ENCODE assay signal across 1 cellular context in genomic region chr10:60170250-60170649, GRCh38.
TF ChIP-seq lines count a peak whose summit lies in the region.

No MANE protein-coding gene starts in this region.

TF ChIP-seq in K562, 482 proteins besides CTCF, POLR2A, EP300 and RAD21 (continued from another document and continues in another):
- TF ChIP-seq, protein P1, sequence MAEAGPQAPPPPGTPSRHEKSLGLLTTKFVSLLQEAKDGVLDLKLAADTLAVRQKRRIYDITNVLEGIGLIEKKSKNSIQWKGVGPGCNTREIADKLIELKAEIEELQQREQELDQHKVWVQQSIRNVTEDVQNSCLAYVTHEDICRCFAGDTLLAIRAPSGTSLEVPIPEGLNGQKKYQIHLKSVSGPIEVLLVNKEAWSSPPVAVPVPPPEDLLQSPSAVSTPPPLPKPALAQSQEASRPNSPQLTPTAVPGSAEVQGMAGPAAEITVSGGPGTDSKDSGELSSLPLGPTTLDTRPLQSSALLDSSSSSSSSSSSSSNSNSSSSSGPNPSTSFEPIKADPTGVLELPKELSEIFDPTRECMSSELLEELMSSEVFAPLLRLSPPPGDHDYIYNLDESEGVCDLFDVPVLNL (CRISPR knock-in tag; IDR thresholded peaks at IDR 0.05; ENCODE audit: low read depth): no peak
- TF ChIP-seq PRDM10 (IDR thresholded peaks at IDR 0.05; ENCODE audit: partially characterized antibody) (no peak), ZNF174 (CRISPR knock-in tag; IDR thresholded peaks at IDR 0.05) (no peak), ZNF277 (CRISPR knock-in tag; IDR thresholded peaks at IDR 0.05; ENCODE audit: borderline replicate concordance) (no peak), BRCA1 (IDR thresholded peaks at IDR 0.05) (no peak), BRCA1 (CRISPR knock-in tag; IDR thresholded peaks at IDR 0.05) (no peak), SIN3B (IDR thresholded peaks at IDR 0.05; ENCODE audit: low read depth) (no peak), NR0B1 (IDR thresholded peaks at IDR 0.05; ENCODE audit: partially characterized antibody) (no peak), NCOR1 (IDR thresholded peaks at IDR 0.05) (no peak), CSDE1 (IDR thresholded peaks at IDR 0.05) (no peak), PBX2 (CRISPR knock-in tag; IDR thresholded peaks at IDR 0.05; ENCODE audit: low read depth) (no peak), PBX2 (tag; conservative IDR thresholded peaks at IDR 0.05; ENCODE audit: low read depth) (no peak), SIN3A (IDR thresholded peaks at IDR 0.05; ENCODE audit: borderline replicate concordance in 2 of 2, control insufficient read depth in 1 of 2, low read depth in 2 of 2, low read length in 2 of 2) (no peak), KLF16 (IDR thresholded peaks at IDR 0.05) (no peak), ZNF146 (CRISPR knock-in tag; IDR thresholded peaks at IDR 0.05; ENCODE audit: unreplicated experiment) (no peak), NR2C1 (IDR thresholded peaks at IDR 0.05) (no peak), NR2C1 (tag; IDR thresholded peaks at IDR 0.05) (no peak), ZNF584 (CRISPR knock-in tag; IDR thresholded peaks at IDR 0.05; ENCODE audit: low read depth) (0 out of 2 replicates have a peak, but pooled peaks have one; percentile 24), MTA2 (IDR thresholded peaks at IDR 0.05; ENCODE audit: low read depth) (no peak), MTA1 (IDR thresholded peaks at IDR 0.05; ENCODE audit: borderline replicate concordance) (no peak), NUFIP1 (IDR thresholded peaks at IDR 0.05; ENCODE audit: partially characterized antibody) (no peak), TCF3 (CRISPR knock-in tag; IDR thresholded peaks at IDR 0.05) (peak; percentile 71), MLLT1 (IDR thresholded peaks at IDR 0.05) (no peak), FOXJ2 (tag; IDR thresholded peaks at IDR 0.05) (0 out of 2 replicates have a peak, but pooled peaks have one; percentile 28), MEF2A (IDR thresholded peaks at IDR 0.05; ENCODE audit: control insufficient read depth, low read depth, low read length) (no peak), ZNF695 (CRISPR knock-in tag; IDR thresholded peaks at IDR 0.05) (no peak), SETDB1 (IDR thresholded peaks at IDR 0.05; ENCODE audit: low read length) (no peak), SRSF7 (optimal IDR thresholded peaks at IDR 0.05; ENCODE audit: low read depth, low read length) (no peak), TAF1 (IDR thresholded peaks at IDR 0.05; ENCODE audit: control insufficient read depth, extremely low read depth, insufficient read depth, low read length, severe bottlenecking) (no peak), SMARCA5 (IDR thresholded peaks at IDR 0.05) (no peak), CEBPG (CRISPR knock-in tag; IDR thresholded peaks at IDR 0.05) (no peak; the same call in 1 of the 2 replicates), CEBPG (tag; conservative IDR thresholded peaks at IDR 0.05 in 1 of 2, IDR thresholded peaks at IDR 0.05 in 1 of 2) (peak; percentile 30 to 51; a peak in 1 of 4 replicates), RCOR1 (IDR thresholded peaks at IDR 0.05; ENCODE audit: borderline replicate concordance in 1 of 2, low read depth in 2 of 2, low read length in 2 of 2) (no peak)
- TF ChIP-seq, protein P2, sequence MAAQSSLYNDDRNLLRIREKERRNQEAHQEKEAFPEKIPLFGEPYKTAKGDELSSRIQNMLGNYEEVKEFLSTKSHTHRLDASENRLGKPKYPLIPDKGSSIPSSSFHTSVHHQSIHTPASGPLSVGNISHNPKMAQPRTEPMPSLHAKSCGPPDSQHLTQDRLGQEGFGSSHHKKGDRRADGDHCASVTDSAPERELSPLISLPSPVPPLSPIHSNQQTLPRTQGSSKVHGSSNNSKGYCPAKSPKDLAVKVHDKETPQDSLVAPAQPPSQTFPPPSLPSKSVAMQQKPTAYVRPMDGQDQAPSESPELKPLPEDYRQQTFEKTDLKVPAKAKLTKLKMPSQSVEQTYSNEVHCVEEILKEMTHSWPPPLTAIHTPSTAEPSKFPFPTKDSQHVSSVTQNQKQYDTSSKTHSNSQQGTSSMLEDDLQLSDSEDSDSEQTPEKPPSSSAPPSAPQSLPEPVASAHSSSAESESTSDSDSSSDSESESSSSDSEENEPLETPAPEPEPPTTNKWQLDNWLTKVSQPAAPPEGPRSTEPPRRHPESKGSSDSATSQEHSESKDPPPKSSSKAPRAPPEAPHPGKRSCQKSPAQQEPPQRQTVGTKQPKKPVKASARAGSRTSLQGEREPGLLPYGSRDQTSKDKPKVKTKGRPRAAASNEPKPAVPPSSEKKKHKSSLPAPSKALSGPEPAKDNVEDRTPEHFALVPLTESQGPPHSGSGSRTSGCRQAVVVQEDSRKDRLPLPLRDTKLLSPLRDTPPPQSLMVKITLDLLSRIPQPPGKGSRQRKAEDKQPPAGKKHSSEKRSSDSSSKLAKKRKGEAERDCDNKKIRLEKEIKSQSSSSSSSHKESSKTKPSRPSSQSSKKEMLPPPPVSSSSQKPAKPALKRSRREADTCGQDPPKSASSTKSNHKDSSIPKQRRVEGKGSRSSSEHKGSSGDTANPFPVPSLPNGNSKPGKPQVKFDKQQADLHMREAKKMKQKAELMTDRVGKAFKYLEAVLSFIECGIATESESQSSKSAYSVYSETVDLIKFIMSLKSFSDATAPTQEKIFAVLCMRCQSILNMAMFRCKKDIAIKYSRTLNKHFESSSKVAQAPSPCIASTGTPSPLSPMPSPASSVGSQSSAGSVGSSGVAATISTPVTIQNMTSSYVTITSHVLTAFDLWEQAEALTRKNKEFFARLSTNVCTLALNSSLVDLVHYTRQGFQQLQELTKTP (IDR thresholded peaks at IDR 0.05; ENCODE audit: low read depth in 1 of 2, partially characterized antibody in 2 of 2): peak in 1 of 2 experiments; percentile 77
- TF ChIP-seq, protein P3, sequence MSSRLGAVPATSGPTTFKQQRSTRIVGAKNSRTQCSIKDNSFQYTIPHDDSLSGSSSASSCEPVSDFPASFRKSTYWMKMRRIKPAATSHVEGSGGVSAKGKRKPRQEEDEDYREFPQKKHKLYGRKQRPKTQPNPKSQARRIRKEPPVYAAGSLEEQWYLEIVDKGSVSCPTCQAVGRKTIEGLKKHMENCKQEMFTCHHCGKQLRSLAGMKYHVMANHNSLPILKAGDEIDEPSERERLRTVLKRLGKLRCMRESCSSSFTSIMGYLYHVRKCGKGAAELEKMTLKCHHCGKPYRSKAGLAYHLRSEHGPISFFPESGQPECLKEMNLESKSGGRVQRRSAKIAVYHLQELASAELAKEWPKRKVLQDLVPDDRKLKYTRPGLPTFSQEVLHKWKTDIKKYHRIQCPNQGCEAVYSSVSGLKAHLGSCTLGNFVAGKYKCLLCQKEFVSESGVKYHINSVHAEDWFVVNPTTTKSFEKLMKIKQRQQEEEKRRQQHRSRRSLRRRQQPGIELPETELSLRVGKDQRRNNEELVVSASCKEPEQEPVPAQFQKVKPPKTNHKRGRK (tag; IDR thresholded peaks at IDR 0.05): no peak
- TF ChIP-seq, protein P4, sequence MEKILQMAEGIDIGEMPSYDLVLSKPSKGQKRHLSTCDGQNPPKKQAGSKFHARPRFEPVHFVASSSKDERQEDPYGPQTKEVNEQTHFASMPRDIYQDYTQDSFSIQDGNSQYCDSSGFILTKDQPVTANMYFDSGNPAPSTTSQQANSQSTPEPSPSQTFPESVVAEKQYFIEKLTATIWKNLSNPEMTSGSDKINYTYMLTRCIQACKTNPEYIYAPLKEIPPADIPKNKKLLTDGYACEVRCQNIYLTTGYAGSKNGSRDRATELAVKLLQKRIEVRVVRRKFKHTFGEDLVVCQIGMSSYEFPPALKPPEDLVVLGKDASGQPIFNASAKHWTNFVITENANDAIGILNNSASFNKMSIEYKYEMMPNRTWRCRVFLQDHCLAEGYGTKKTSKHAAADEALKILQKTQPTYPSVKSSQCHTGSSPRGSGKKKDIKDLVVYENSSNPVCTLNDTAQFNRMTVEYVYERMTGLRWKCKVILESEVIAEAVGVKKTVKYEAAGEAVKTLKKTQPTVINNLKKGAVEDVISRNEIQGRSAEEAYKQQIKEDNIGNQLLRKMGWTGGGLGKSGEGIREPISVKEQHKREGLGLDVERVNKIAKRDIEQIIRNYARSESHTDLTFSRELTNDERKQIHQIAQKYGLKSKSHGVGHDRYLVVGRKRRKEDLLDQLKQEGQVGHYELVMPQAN (IDR thresholded peaks at IDR 0.05; ENCODE audit: borderline replicate concordance): no peak
- TF ChIP-seq, protein P5, sequence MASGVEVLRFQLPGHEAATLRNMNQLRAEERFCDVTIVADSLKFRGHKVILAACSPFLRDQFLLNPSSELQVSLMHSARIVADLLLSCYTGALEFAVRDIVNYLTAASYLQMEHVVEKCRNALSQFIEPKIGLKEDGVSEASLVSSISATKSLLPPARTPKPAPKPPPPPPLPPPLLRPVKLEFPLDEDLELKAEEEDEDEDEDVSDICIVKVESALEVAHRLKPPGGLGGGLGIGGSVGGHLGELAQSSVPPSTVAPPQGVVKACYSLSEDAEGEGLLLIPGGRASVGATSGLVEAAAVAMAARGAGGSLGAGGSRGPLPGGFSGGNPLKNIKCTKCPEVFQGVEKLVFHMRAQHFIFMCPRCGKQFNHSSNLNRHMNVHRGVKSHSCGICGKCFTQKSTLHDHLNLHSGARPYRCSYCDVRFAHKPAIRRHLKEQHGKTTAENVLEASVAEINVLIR (CRISPR knock-in tag; IDR thresholded peaks at IDR 0.05): no peak
- TF ChIP-seq, protein P6, sequence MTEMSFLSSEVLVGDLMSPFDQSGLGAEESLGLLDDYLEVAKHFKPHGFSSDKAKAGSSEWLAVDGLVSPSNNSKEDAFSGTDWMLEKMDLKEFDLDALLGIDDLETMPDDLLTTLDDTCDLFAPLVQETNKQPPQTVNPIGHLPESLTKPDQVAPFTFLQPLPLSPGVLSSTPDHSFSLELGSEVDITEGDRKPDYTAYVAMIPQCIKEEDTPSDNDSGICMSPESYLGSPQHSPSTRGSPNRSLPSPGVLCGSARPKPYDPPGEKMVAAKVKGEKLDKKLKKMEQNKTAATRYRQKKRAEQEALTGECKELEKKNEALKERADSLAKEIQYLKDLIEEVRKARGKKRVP (CRISPR knock-in tag; IDR thresholded peaks at IDR 0.05): peak; percentile 37; the same call in 1 of the 2 replicates
